In genomic region chr3:20808864-20809263, GRCh38 we compare ENCODE assay signal across 34 cellular contexts.
"Had no signal": no experiment of that assay in that cellular context is flagged by ENCODE, and none has a peak within 500 bp of the region (broad histone marks: within the 10 kb centered on the region; RNA-seq: fewer than 3 reads in every experiment).

No MANE protein-coding gene starts in this region.

- H3K27me3 ChIP-seq: MG63 had no signal

- H3K4me3 ChIP-seq: MG63 had no signal

- H3K9me3 ChIP-seq: MG63 had no signal

- DNase-seq: Karpas-422, Kasumi-1, MG63, MM.1S, MV-4-11, NCI-H1048, NCI-H1092, NCI-H1092 treated with DMSO at 0.1 percent for 48 hours, NCI-H1105, NCI-H1105 treated with DMSO at 0.1 percent for 48 hours, NCI-H1417, NCI-H1417 treated with DMSO at 0.1 percent for 48 hours, NCI-H1436, NCI-H1436 treated with DMSO at 0.1 percent for 48 hours, NCI-H146, NCI-H1694, NCI-H1694 treated with DMSO at 0.1 percent for 48 hours, NCI-H187, NCI-H187 treated with DMSO at 0.1 percent for 48 hours, NCI-H1930, NCI-H2029, NCI-H2029 treated with DMSO at 0.1 percent for 48 hours, NCI-H2081, NCI-H2081 treated with DMSO at 0.1 percent for 48 hours, NCI-H2107, NCI-H2171, NCI-H2171 treated with DMSO at 0.1 percent for 48 hours, NCI-H2227 treated with DMSO at 0.1 percent for 48 hours, NCI-H226, NCI-H345, NCI-H446, NCI-H446 treated with DMSO at 0.1 percent for 48 hours, NCI-H510A, NCI-H510A treated with DMSO at 0.1 percent for 48 hours had no signal

- H3K36me3 ChIP-seq: MG63 had no signal
